ENCODE assay signal across 8 cellular contexts in genomic region chr3:127588675-127589577, GRCh38. TPM values are rescaled to one million over a fixed set of nuclear protein-coding genes. Genes with fewer than 3 reads are reported as not detected.
DNase-seq lines count a peak whose midpoint lies in the region; ATAC-seq and TF ChIP-seq lines count a peak whose summit lies in the region.

No MANE protein-coding gene starts in this region.

- in situ Hi-C loops in Panc1 (cut with HindIII; ENCODE audit: low pct_unique_long_range_greater_than_20kb, low sequenced_read_pairs), result no loop called here

- TF ChIP-seq CTCF in Panc1 (IDR thresholded peaks at IDR 0.05) (no peak), choroid plexus epithelial cell (conservative IDR thresholded peaks at IDR 0.05; ENCODE audit: low read depth, low read length) (no peak)

- intact Hi-C loops in Panc1 (cut with micrococcal nuclease; ENCODE audit: unreplicated experiment) (no loop called here), aorta (cut with DNase I) (no loop called here)

- CTCF ChIA-PET in Panc1 (lab: Charles Lee), result interaction anchor here (1.2 kb wide), 1 partner anchor 14 kb away, joined by 15 read pairs; no protein-coding TSS in a partner anchor

- H3K9ac ChIP-seq in muscle layer of colon (ENCODE audit: low read length), result peak overlapping the region; percentile 63

- 25 to 26% methylated on average over 16 of the region's 16 CpGs for WGBS in aorta, 2 donors

- POLR2A ChIA-PET in Panc1 (lab: Charles Lee), result interaction anchor here (0.7 kb wide), 1 partner anchor 41 kb away, joined by 3 read pairs; no protein-coding TSS in a partner anchor

- DNase-seq in DMS 273 (lab: John Stamatoyannopoulos, UW; ENCODE audit: unreplicated experiment) (peak; percentile 44), DMS 273 treated with DMSO at 0.1 percent for 48 hours (lab: John Stamatoyannopoulos, UW) (no peak), Panc1 (ENCODE audit: low read depth, low spot score) (no peak), choroid plexus epithelial cell (ENCODE audit: low read depth) (peak; percentile 75), aorta (no peak)

- H3K4me3 ChIP-seq in Panc1 (ENCODE audit: low read depth in 2 of 2, low read length in 2 of 2), result peak overlapping the region; percentile 82 to 84
- peak overlapping the region; percentile 87 for H3K4me3 ChIP-seq in choroid plexus epithelial cell (ENCODE audit: low read depth, low read length)
- H3K4me3 ChIP-seq in muscle layer of colon (ENCODE audit: low read depth in 1 of 2, low read length in 2 of 2), result peak overlapping the region; percentile 52 to 90
- peak overlapping the region in 1 of 2 donors; percentile 89 for H3K4me3 ChIP-seq in aorta (ENCODE audit: low read length in 2 of 2)

- H3K27me3 ChIP-seq in Panc1 (ENCODE audit: control insufficient read depth, insufficient read depth, low read length) (no peaks in the 10 kb centered on the region), muscle layer of colon (ENCODE audit: control insufficient read depth in 1 of 2, insufficient read depth in 2 of 2, low read length in 2 of 2) (no peaks in the 10 kb centered on the region), aorta (ENCODE audit: control insufficient read depth in 1 of 2, insufficient read depth in 2 of 2, low read length in 1 of 2) (no peaks in the 10 kb centered on the region)

- H3K27ac ChIP-seq in Panc1 (ENCODE audit: low read length) (peak overlapping the region; percentile 65), muscle layer of colon (ENCODE audit: low read depth, low read length) (peak overlapping the region; percentile 89), aorta (ENCODE audit: low read depth in 1 of 2, low read length in 2 of 2) (no peak overlapping the region)

- H3K4me1 ChIP-seq in Panc1 (ENCODE audit: control insufficient read depth, insufficient read depth, low read length) (peaks cover 18% of the 10 kb centered on the region), muscle layer of colon (ENCODE audit: insufficient read depth, low read length) (peaks cover 26% of the 10 kb centered on the region), aorta (ENCODE audit: control insufficient read depth in 1 of 2, insufficient read depth in 2 of 2, low read length in 2 of 2) (no peaks in the 10 kb centered on the region)

- H3K36me3 ChIP-seq in Panc1 (ENCODE audit: control insufficient read depth, insufficient read depth, low read length), result peaks cover 2% of the 10 kb centered on the region; the same call in 1 of the 2 replicates
- H3K36me3 ChIP-seq in muscle layer of colon (ENCODE audit: insufficient read depth, low read length), result no peaks in the 10 kb centered on the region
- no peaks in the 10 kb centered on the region for H3K36me3 ChIP-seq in aorta (ENCODE audit: control insufficient read depth in 1 of 2, insufficient read depth in 2 of 2, low read length in 1 of 2)

- no peaks in the 10 kb centered on the region for H3K9me3 ChIP-seq in Panc1 (ENCODE audit: control insufficient read depth, insufficient read depth, low read depth, low read length)
- no peaks in the 10 kb centered on the region for H3K9me3 ChIP-seq in muscle layer of colon (ENCODE audit: low read length)
- H3K9me3 ChIP-seq in aorta (ENCODE audit: control insufficient read depth, low read length), result no peaks in the 10 kb centered on the region

- ATAC-seq in Panc1, result no peak
- ATAC-seq in HG03432 (IDR thresholded peaks at IDR 0.05; ENCODE audit: unreplicated experiment), result no peak
- no peak for ATAC-seq in activated CD4-positive, CD25-positive, alpha-beta regulatory T cell treated with anti-CD3 and anti-CD28 coated beads, Interleukin-2, amount 50 U/mL, for 24 hours
- ATAC-seq in aorta (ENCODE audit: low FRiP score), result no peak

- no TSS peak for BruUV-seq in Panc1 (replicated peaks; lab: Mats Ljungman, UMichigan)

RNA-seq across cellular contexts. Expression of gene TPRA1, which starts 1.6 kb away (rescaled TPM):
- total RNA-seq in Panc1 (2021; ENCODE audit: unreplicated experiment) (42.6 TPM), aorta (10 to 100 TPM; 20.0 to 28.5 TPM)
- 52.6 TPM for polyA plus RNA-seq in Panc1 (2012; ENCODE audit: insufficient read length)
- polyA plus RNA-seq in aorta, result 10 to 100 TPM in 1 of 2 donors, 1 to 10 TPM in 1; 7.8 to 45.2 TPM

RNA-seq across cellular contexts. Expression of gene MCM2, which starts 9.3 kb away (rescaled TPM):
- total RNA-seq in Panc1 (2021; ENCODE audit: unreplicated experiment), result 132 TPM
- 106 TPM for polyA plus RNA-seq in Panc1 (2012; ENCODE audit: insufficient read length)
- 1 to 10 TPM; 3.5 to 5.1 TPM for total RNA-seq in aorta
- 1 to 10 TPM; 1.6 to 2.1 TPM for polyA plus RNA-seq in aorta

RNA-seq across cellular contexts. Expression of gene PODXL2, which starts 40.1 kb away (rescaled TPM):
- total RNA-seq in Panc1 (2021; ENCODE audit: unreplicated experiment) (15.3 TPM), aorta (1 to 10 TPM; 2.2 to 4.0 TPM)
- 27.2 TPM for polyA plus RNA-seq in Panc1 (2012; ENCODE audit: insufficient read length)
- 1 to 10 TPM; 1.3 to 1.9 TPM for polyA plus RNA-seq in aorta

Comparison
In these comparisons a context has a peak if more than half of its experiments do, and no peak if none do; other contexts are left out.
1. DNase-seq: peak in DMS 273 (single experiment) and choroid plexus epithelial cell (single experiment); none in DMS 273 treated with DMSO at 0.1 percent for 48 hours (single experiment), Panc1 (single experiment) and aorta (0 of 2).
2. H3K27ac ChIP-seq: peak in Panc1 (single experiment) and muscle layer of colon (single experiment); none in aorta (0 of 2).
3. RNA of gene MCM2, which starts 9.3 kb away (total RNA-seq): 132 TPM in Panc1 (single experiment); 3.5 to 5.1 TPM in aorta; every median in the first group is over 10 times any median in the second.